Comparison of ENCODE assay signal across 9 cellular contexts in genomic region chr2:10048501-10049171, GRCh38. TPM values are rescaled to one million over a fixed set of nuclear protein-coding genes. Genes with fewer than 3 reads are reported as not detected.
DNase-seq lines count a peak whose midpoint lies in the region; ATAC-seq and TF ChIP-seq lines count a peak whose summit lies in the region.
"Had no signal": no experiment of that assay in that cellular context is flagged by ENCODE, and none has a peak within 500 bp of the region (broad histone marks: within the 10 kb centered on the region; RNA-seq: fewer than 3 reads in every experiment).

No MANE protein-coding gene starts in this region.

- H3K27me3 Mint-ChIP-seq in natural killer cell (ENCODE audit: low read depth in 2 of 2) = no peaks in the 10 kb centered on the region
- H3K27me3 Mint-ChIP-seq in natural killer cell treated with Interleukin-12 subunit alpha and Interleukin-12 subunit beta and Interleukin-15 and Interleukin-18, amount 100 ng/mL, for 72 hours = no peaks in the 10 kb centered on the region
- H3K27me3 Mint-ChIP-seq: dendritic cell treated with granulocyte-macrophage colony-stimulating factor and Interleukin-4, amounts not matched to agents 40 ng/mL and 50 ng/mL, for 4 days had no signal

- H3K9me3 ChIP-seq in tibial artery = no peaks in the 10 kb centered on the region

- no peaks in the 10 kb centered on the region for H3K9me3 Mint-ChIP-seq in natural killer cell
- H3K9me3 Mint-ChIP-seq in natural killer cell treated with Interleukin-12 subunit alpha and Interleukin-12 subunit beta and Interleukin-15 and Interleukin-18, amount 100 ng/mL, for 72 hours = no peaks in the 10 kb centered on the region
- H3K9me3 Mint-ChIP-seq: dendritic cell treated with granulocyte-macrophage colony-stimulating factor and Interleukin-4, amounts not matched to agents 40 ng/mL and 50 ng/mL, for 4 days had no signal

- ATAC-seq in natural killer cell = no peak
- ATAC-seq in natural killer cell treated with Interleukin-12 subunit alpha and Interleukin-12 subunit beta and Interleukin-15 and Interleukin-18, amount 100 ng/mL, for 72 hours = no peak
- no peak for ATAC-seq in HG03095 (IDR thresholded peaks at IDR 0.05; ENCODE audit: unreplicated experiment)
- ATAC-seq in GM21360 (IDR thresholded peaks at IDR 0.05; ENCODE audit: unreplicated experiment) = no peak

- intact Hi-C loops in natural killer cell (cut with micrococcal nuclease) = loop anchor here (1.0 to 5.0 kb wide), 4 partner anchors 64 to 906 kb away; no protein-coding TSS in a partner anchor
- intact Hi-C loops in tibial artery (cut with DNase I; ENCODE audit: low total_unique reads) = loop anchor here (2.0 to 5.0 kb wide), 2 partner anchors 64 to 236 kb away; no protein-coding TSS in a partner anchor

- peaks cover 0 to 60% (median 39%) of the 10 kb centered on the region in 4 donors for H3K4me1 ChIP-seq in tibial artery

- H3K4me3 ChIP-seq in tibial artery = no peak overlapping the region

- no peaks in the 10 kb centered on the region for H3K27me3 ChIP-seq in tibial artery

- DNase-seq in natural killer cell (no peak), NCI-H1694 treated with DMSO at 0.1 percent for 48 hours (lab: John Stamatoyannopoulos, UW) (peak; percentile 92), amniotic stem cell (lab: John Stamatoyannopoulos, UW) (peak; percentile 20), iris pigment epithelial cell (ENCODE audit: low read depth) (peak; percentile 50), tibial artery (no peak)
- no peak for DNase-seq in natural killer cell treated with Interleukin-12 subunit alpha and Interleukin-12 subunit beta and Interleukin-15 and Interleukin-18, amount 100 ng/mL, for 72 hours (ENCODE audit: low spot score)

- peaks cover 7 to 26% of the 10 kb centered on the region in 2 donors for H3K4me1 Mint-ChIP-seq in natural killer cell
- H3K4me1 Mint-ChIP-seq in natural killer cell treated with Interleukin-12 subunit alpha and Interleukin-12 subunit beta and Interleukin-15 and Interleukin-18, amount 100 ng/mL, for 72 hours (ENCODE audit: low read depth in 2 of 2) = peaks cover 0 to 9% of the 10 kb centered on the region in 2 donors

- H3K36me3 Mint-ChIP-seq in natural killer cell = peaks cover 6% of the 10 kb centered on the region
- H3K36me3 Mint-ChIP-seq in natural killer cell treated with Interleukin-12 subunit alpha and Interleukin-12 subunit beta and Interleukin-15 and Interleukin-18, amount 100 ng/mL, for 72 hours = no peaks in the 10 kb centered on the region

- TF ChIP-seq CTCF in natural killer cell (IDR thresholded peaks at IDR 0.05) = peak; percentile 77
- peak; percentile 53 to 63 for TF ChIP-seq CTCF in tibial artery (IDR thresholded peaks at IDR 0.05)

- H3K4me3 Mint-ChIP-seq in natural killer cell = no peak overlapping the region
- H3K4me3 Mint-ChIP-seq in natural killer cell treated with Interleukin-12 subunit alpha and Interleukin-12 subunit beta and Interleukin-15 and Interleukin-18, amount 100 ng/mL, for 72 hours = no peak overlapping the region
- H3K4me3 Mint-ChIP-seq: dendritic cell treated with granulocyte-macrophage colony-stimulating factor and Interleukin-4, amounts not matched to agents 40 ng/mL and 50 ng/mL, for 4 days had no signal

- peak overlapping the region; percentile 5 to 21 for H3K27ac ChIP-seq in tibial artery

- peaks cover 25 to 70% (median 49%) of the 10 kb centered on the region in 3 donors for H3K36me3 ChIP-seq in tibial artery

- peak overlapping the region in 1 of 2 donors; percentile 49 for H3K27ac Mint-ChIP-seq in natural killer cell
- H3K27ac Mint-ChIP-seq in natural killer cell treated with Interleukin-12 subunit alpha and Interleukin-12 subunit beta and Interleukin-15 and Interleukin-18, amount 100 ng/mL, for 72 hours = no peak overlapping the region
- H3K27ac Mint-ChIP-seq: dendritic cell treated with granulocyte-macrophage colony-stimulating factor and Interleukin-4, amounts not matched to agents 40 ng/mL and 50 ng/mL, for 4 days had no signal

RNA-seq across cellular contexts. Expression of gene KLF11, which starts 5.3 kb away (rescaled TPM):
- total RNA-seq in natural killer cell = 10 to 100 TPM; 47.3 to 85.8 (median 49.3) TPM
- 1 to 10 TPM; 3.8 to 6.1 TPM for total RNA-seq in natural killer cell treated with Interleukin-12 subunit alpha and Interleukin-12 subunit beta and Interleukin-15 and Interleukin-18, amount 100 ng/mL, for 72 hours

RNA-seq across cellular contexts. Expression of gene CYS1, which starts 31.6 kb away (rescaled TPM):
- not detected for total RNA-seq in natural killer cell
- total RNA-seq in natural killer cell treated with Interleukin-12 subunit alpha and Interleukin-12 subunit beta and Interleukin-15 and Interleukin-18, amount 100 ng/mL, for 72 hours = under 1 TPM in 1 of 2 donors, not detected in 1; 0.45 TPM

Comparison
In these comparisons a context has a peak if more than half of its experiments do, and no peak if none do; other contexts are left out.
1. RNA of gene KLF11, which starts 5.3 kb away (total RNA-seq): 47.3 to 85.8 TPM in natural killer cell; 3.8 to 6.1 TPM in natural killer cell treated with Interleukin-12 subunit alpha and Interleukin-12 subunit beta and Interleukin-15 and Interleukin-18, amount 100 ng/mL, for 72 hours; every median in the first group is over 4 times any median in the second.
2. DNase-seq: peak in NCI-H1694 treated with DMSO at 0.1 percent for 48 hours (single experiment), amniotic stem cell (single experiment) and iris pigment epithelial cell (single experiment); none in natural killer cell (single experiment), natural killer cell treated with Interleukin-12 subunit alpha and Interleukin-12 subunit beta and Interleukin-15 and Interleukin-18, amount 100 ng/mL, for 72 hours (single experiment) and tibial artery (0 of 2).